8 cellular contexts compared by ENCODE assay signal in the genomic region with DNA sequence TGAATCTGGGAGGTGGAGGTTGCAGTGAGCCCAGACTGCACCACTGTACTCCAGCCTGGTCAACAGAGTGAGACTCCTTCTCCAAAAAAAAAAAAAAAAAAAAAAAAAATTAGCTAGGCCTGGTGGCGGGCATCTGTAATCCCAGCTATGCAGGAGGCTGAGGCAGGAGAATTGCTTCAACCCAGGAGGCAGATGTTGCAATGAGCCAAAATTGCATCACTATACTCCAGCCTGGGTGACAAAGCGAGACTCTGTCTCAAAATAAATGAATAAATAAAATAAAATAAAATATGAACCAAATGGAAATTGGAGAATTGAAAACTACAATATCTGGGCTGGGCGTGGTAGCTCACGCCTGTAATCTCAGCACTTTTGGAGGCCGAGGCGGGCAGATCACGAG. TPM values are rescaled to one million over a fixed set of nuclear protein-coding genes. Genes with fewer than 3 reads are reported as not detected.
"Had no signal": no experiment of that assay in that cellular context is flagged by ENCODE, and none has a peak within 500 bp of the region (broad histone marks: within the 10 kb centered on the region; RNA-seq: fewer than 3 reads in every experiment).

No MANE protein-coding gene starts in this region.

RNA-seq across cellular contexts. Expression of gene LGALS7B, which starts 40.2 kb away (rescaled TPM):
- total RNA-seq: activated CD4-positive, alpha-beta T cell treated with anti-CD3 and anti-CD28 coated beads, Interleukin-2, amount 10 ng/mL, durations not matched to agents 24 days and 14 days; activated CD8-positive, alpha-beta T cell treated with anti-CD3 and anti-CD28 coated beads, Interleukin-2, amount 10 ng/mL, durations not matched to agents 7 days and 5 days; activated naive CD4-positive, alpha-beta T cell treated with anti-CD3 and anti-CD28 coated beads, Interleukin-2, amount 50 U/mL, for 72 hours; left ventricle myocardium superior; mesenteric fat pad; natural killer cell treated with Interleukin-12 subunit alpha and Interleukin-12 subunit beta and Interleukin-15 and Interleukin-18, amount 100 ng/mL, for 72 hours; omental fat pad; T-helper 17 cell had no signal
